9 cellular contexts compared by ENCODE assay signal in genomic region chr4:10105920-10106319, GRCh38. TPM values are rescaled to one million over a fixed set of nuclear protein-coding genes. Genes with fewer than 3 reads are reported as not detected.
DNase-seq lines count a peak whose midpoint lies in the region; ATAC-seq and TF ChIP-seq lines count a peak whose summit lies in the region.
"Had no signal": no experiment of that assay in that cellular context is flagged by ENCODE, and none has a peak within 500 bp of the region (broad histone marks: within the 10 kb centered on the region; RNA-seq: fewer than 3 reads in every experiment).

No MANE protein-coding gene starts in this region.

- peak overlapping the region in 41 of 59 donors; percentile 14 to 88 (median 73) for H3K27ac ChIP-seq in dorsolateral prefrontal cortex

- ATAC-seq in stimulated activated naive CD8-positive, alpha-beta T cell treated with anti-CD3 and anti-CD28 coated beads, Interleukin-15, Interleukin-2, amounts not matched to agents 100 U/mL and 50 U/mL, for 24 hours = no peak
- ATAC-seq in natural killer cell treated with Interleukin-12 subunit alpha and Interleukin-12 subunit beta and Interleukin-15 and Interleukin-18, amount 100 ng/mL, for 72 hours = no peak
- ATAC-seq in HG03442 (IDR thresholded peaks at IDR 0.05; ENCODE audit: unreplicated experiment) (no peak), HG02938 (IDR thresholded peaks at IDR 0.05; ENCODE audit: unreplicated experiment) (no peak), GM21515 (IDR thresholded peaks at IDR 0.05; ENCODE audit: unreplicated experiment) (no peak)

- no peaks in the 10 kb centered on the region for H3K9me3 Mint-ChIP-seq in stimulated activated naive CD8-positive, alpha-beta T cell treated with anti-CD3 and anti-CD28 coated beads, Interleukin-15, Interleukin-2, amounts not matched to agents 100 ng/mL and 50 ng/mL, for 24 hours
- no peaks in the 10 kb centered on the region for H3K9me3 Mint-ChIP-seq in natural killer cell treated with Interleukin-12 subunit alpha and Interleukin-12 subunit beta and Interleukin-15 and Interleukin-18, amount 100 ng/mL, for 72 hours

- H3K4me3 ChIP-seq in dorsolateral prefrontal cortex = peak overlapping the region in 3 of 59 donors; percentile 4 to 28 (median 17)

- H3K36me3 Mint-ChIP-seq in stimulated activated naive CD8-positive, alpha-beta T cell treated with anti-CD3 and anti-CD28 coated beads, Interleukin-15, Interleukin-2, amounts not matched to agents 100 ng/mL and 50 ng/mL, for 24 hours (ENCODE audit: low read depth) = peaks cover 91% of the 10 kb centered on the region
- peaks cover 26% of the 10 kb centered on the region for H3K36me3 Mint-ChIP-seq in natural killer cell treated with Interleukin-12 subunit alpha and Interleukin-12 subunit beta and Interleukin-15 and Interleukin-18, amount 100 ng/mL, for 72 hours

- peak overlapping the region; percentile 93 for H3K27ac Mint-ChIP-seq in stimulated activated naive CD8-positive, alpha-beta T cell treated with anti-CD3 and anti-CD28 coated beads, Interleukin-15, Interleukin-2, amounts not matched to agents 100 ng/mL and 50 ng/mL, for 24 hours
- peak overlapping the region; percentile 94 to 95 for H3K27ac Mint-ChIP-seq in natural killer cell treated with Interleukin-12 subunit alpha and Interleukin-12 subunit beta and Interleukin-15 and Interleukin-18, amount 100 ng/mL, for 72 hours

- H3K4me1 Mint-ChIP-seq in stimulated activated naive CD8-positive, alpha-beta T cell treated with anti-CD3 and anti-CD28 coated beads, Interleukin-15, Interleukin-2, amounts not matched to agents 100 ng/mL and 50 ng/mL, for 24 hours (ENCODE audit: low read depth) = peaks cover 100% of the 10 kb centered on the region
- peaks cover 89% of the 10 kb centered on the region in 2 donors for H3K4me1 Mint-ChIP-seq in natural killer cell treated with Interleukin-12 subunit alpha and Interleukin-12 subunit beta and Interleukin-15 and Interleukin-18, amount 100 ng/mL, for 72 hours (ENCODE audit: low read depth in 2 of 2)

- no peaks in the 10 kb centered on the region for H3K27me3 Mint-ChIP-seq in stimulated activated naive CD8-positive, alpha-beta T cell treated with anti-CD3 and anti-CD28 coated beads, Interleukin-15, Interleukin-2, amounts not matched to agents 100 ng/mL and 50 ng/mL, for 24 hours
- no peaks in the 10 kb centered on the region for H3K27me3 Mint-ChIP-seq in natural killer cell treated with Interleukin-12 subunit alpha and Interleukin-12 subunit beta and Interleukin-15 and Interleukin-18, amount 100 ng/mL, for 72 hours

- H3K4me3 Mint-ChIP-seq in stimulated activated naive CD8-positive, alpha-beta T cell treated with anti-CD3 and anti-CD28 coated beads, Interleukin-15, Interleukin-2, amounts not matched to agents 100 ng/mL and 50 ng/mL, for 24 hours = peak overlapping the region; percentile 82
- peak overlapping the region; percentile 77 for H3K4me3 Mint-ChIP-seq in natural killer cell treated with Interleukin-12 subunit alpha and Interleukin-12 subunit beta and Interleukin-15 and Interleukin-18, amount 100 ng/mL, for 72 hours

- H3K27me3 ChIP-seq in dorsolateral prefrontal cortex = no peaks in the 10 kb centered on the region

- intact Hi-C loops in dorsolateral prefrontal cortex (cut with DNase I) = no loop called here

- no peak for TF ChIP-seq CTCF in dorsolateral prefrontal cortex (IDR thresholded peaks at IDR 0.05 in 54 of 56, conservative IDR thresholded peaks at IDR 0.05 in 2 of 56; ENCODE audit: low read depth in 1 of 56, partially characterized antibody in 56 of 56)

- DNase-seq in stimulated activated naive CD8-positive, alpha-beta T cell treated with anti-CD3 and anti-CD28 coated beads, Interleukin-15, Interleukin-2, amounts not matched to agents 100 U/mL and 50 U/mL, for 24 hours = no peak
- no peak for DNase-seq in dorsolateral prefrontal cortex
- no peak for DNase-seq in natural killer cell treated with Interleukin-12 subunit alpha and Interleukin-12 subunit beta and Interleukin-15 and Interleukin-18, amount 100 ng/mL, for 72 hours (ENCODE audit: low spot score)
- no peak for DNase-seq in ureter (ENCODE audit: low spot score)
- DNase-seq: SHP77 had no signal

RNA-seq across cellular contexts. Expression of gene WDR1, which starts 10.7 kb away (rescaled TPM):
- total RNA-seq in dorsolateral prefrontal cortex = 100 to 1,000 TPM in 77 of 120 experiments, 10 to 100 TPM in 43; 67.7 to 164 (median 107) TPM
- 100 to 1,000 TPM; 550 to 559 TPM for total RNA-seq in natural killer cell treated with Interleukin-12 subunit alpha and Interleukin-12 subunit beta and Interleukin-15 and Interleukin-18, amount 100 ng/mL, for 72 hours
- 385 TPM for total RNA-seq in ureter
